ENCODE assay signal across 8 cellular contexts in genomic region chrX:17590892-17591740, GRCh38.
DNase-seq lines count a peak whose midpoint lies in the region; ATAC-seq, FAIRE-seq and TF ChIP-seq lines count a peak whose summit lies in the region.

No MANE protein-coding gene starts in this region.

- no peak for TF ChIP-seq POLR2A in GM12892 (IDR thresholded peaks at IDR 0.05; ENCODE audit: low read depth, low read length)

- ATAC-seq in HG03103 (IDR thresholded peaks at IDR 0.05; ENCODE audit: low read depth, unreplicated experiment) (peak; percentile 86), HG03565 (IDR thresholded peaks at IDR 0.05; ENCODE audit: unreplicated experiment) (no peak)

- peak; percentile 95 for FAIRE-seq in GM12892 (lab: Jason Lieb, UNC)

- DNase-seq in A172 (ENCODE audit: low spot score) (peak; percentile 74), GM12892 (ENCODE audit: insufficient read length) (peak; percentile 7), NCI-H446 (lab: John Stamatoyannopoulos, UW) (peak; percentile 7 to 52), foreskin melanocyte (peak; percentile 24), pons (ENCODE audit: low spot score) (peak; percentile 56)
- peak; percentile 49 to 64 for DNase-seq in activated T-cell treated with anti-CD3 and anti-CD28 coated beads, Interleukin-2, amount 50 U/mL, for 48 hours

Comparison
In these comparisons a context has a peak if more than half of its experiments do, and no peak if none do; other contexts are left out.
1. DNase-seq: peak in every context shown above with its lines; median percentile 74 in A172; 56 in activated T-cell treated with anti-CD3 and anti-CD28 coated beads, Interleukin-2, amount 50 U/mL, for 48 hours; 56 in pons; 30 in NCI-H446; 24 in foreskin melanocyte; 7 in GM12892.